In the genomic region with DNA sequence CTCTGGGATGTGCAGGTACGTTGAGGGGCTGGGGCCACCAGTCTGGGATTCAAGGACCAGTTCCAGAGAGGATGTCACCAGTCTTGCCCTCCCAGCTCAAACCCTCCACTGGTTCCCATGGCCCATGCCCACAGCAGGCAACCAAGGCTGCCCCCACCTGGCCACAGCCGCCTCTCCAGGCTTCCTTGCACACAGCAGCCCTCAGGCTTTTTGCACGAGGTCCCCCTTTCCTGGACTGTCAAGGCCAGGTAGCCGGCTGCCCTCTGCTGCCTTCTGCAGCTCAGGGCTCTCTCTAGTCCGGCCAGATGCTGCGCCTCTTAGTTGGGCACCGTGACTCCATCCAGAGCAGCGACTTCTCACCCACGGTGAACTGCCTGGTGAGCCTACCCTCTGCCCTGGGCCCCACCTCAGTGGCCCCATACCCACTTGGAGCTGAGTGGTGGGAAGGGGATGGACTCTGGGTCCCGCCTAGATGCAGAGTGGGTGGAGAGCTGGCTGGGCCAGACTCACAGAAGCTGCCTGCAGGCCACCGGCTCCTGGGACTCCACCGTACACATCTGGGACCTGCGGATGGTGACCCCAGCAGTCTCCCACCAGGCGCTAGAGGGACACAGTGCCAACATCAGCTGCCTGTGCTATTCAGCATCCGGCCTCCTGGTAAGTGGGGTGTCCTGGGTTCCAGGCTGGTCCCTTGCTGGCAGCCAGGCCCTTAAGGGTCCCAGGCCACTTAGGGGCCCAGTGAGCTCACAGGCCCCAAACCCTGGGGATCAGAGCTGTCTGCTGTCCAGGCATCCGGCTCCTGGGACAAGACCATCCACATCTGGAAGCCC, we compare ENCODE assay signal across 1 cellular context.
TF ChIP-seq lines count a peak whose summit lies in the region.

No MANE protein-coding gene starts in this region.

TF ChIP-seq in HepG2, 621 proteins besides CTCF, POLR2A, EP300 and RAD21 (continued from another document):
- TF ChIP-seq, protein P1, sequence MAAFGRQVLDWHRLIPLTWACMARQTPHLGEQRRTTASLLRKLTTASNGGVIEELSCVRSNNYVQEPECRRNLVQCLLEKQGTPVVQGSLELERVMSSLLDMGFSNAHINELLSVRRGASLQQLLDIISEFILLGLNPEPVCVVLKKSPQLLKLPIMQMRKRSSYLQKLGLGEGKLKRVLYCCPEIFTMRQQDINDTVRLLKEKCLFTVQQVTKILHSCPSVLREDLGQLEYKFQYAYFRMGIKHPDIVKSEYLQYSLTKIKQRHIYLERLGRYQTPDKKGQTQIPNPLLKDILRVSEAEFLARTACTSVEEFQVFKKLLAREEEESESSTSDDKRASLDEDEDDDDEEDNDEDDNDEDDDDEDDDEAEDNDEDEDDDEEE (CRISPR knock-in tag; IDR thresholded peaks at IDR 0.05): no peak
- TF ChIP-seq KDM2A (CRISPR knock-in tag; IDR thresholded peaks at IDR 0.05; ENCODE audit: borderline replicate concordance, low read depth): peak; percentile 45
- TF ChIP-seq, protein P2, sequence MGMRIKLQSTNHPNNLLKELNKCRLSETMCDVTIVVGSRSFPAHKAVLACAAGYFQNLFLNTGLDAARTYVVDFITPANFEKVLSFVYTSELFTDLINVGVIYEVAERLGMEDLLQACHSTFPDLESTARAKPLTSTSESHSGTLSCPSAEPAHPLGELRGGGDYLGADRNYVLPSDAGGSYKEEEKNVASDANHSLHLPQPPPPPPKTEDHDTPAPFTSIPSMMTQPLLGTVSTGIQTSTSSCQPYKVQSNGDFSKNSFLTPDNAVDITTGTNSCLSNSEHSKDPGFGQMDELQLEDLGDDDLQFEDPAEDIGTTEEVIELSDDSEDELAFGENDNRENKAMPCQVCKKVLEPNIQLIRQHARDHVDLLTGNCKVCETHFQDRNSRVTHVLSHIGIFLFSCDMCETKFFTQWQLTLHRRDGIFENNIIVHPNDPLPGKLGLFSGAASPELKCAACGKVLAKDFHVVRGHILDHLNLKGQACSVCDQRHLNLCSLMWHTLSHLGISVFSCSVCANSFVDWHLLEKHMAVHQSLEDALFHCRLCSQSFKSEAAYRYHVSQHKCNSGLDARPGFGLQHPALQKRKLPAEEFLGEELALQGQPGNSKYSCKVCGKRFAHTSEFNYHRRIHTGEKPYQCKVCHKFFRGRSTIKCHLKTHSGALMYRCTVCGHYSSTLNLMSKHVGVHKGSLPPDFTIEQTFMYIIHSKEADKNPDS (CRISPR knock-in tag; IDR thresholded peaks at IDR 0.05): no peak
- no peak for TF ChIP-seq ZNF629 (CRISPR knock-in tag; conservative IDR thresholded peaks at IDR 0.05)
